14 cellular contexts compared by ENCODE assay signal in genomic region chr9:20659474-20659962, GRCh38. TPM values are rescaled to one million over a fixed set of nuclear protein-coding genes. Genes with fewer than 3 reads are reported as not detected.
DNase-seq lines count a peak whose midpoint lies in the region; ATAC-seq and TF ChIP-seq lines count a peak whose summit lies in the region.
"Had no signal": no experiment of that assay in that cellular context is flagged by ENCODE, and none has a peak within 500 bp of the region (broad histone marks: within the 10 kb centered on the region; RNA-seq: fewer than 3 reads in every experiment).

No MANE protein-coding gene starts in this region.

- peak overlapping the region; percentile 66 for H3K4me2 ChIP-seq in DND-41 (ENCODE audit: insufficient read depth, low read length)

- H3K27ac ChIP-seq in DND-41 (ENCODE audit: low read length) (peak overlapping the region; percentile 66), HL-60 (replicated peaks) (peak overlapping the region; percentile 68), mesodermal cell (ENCODE audit: low read depth, low read length, severe bottlenecking) (no peak overlapping the region)

- H3K9me3 ChIP-seq in DND-41 (ENCODE audit: insufficient read depth, low read length, severe bottlenecking) (no peaks in the 10 kb centered on the region), adipocyte (ENCODE audit: control insufficient read depth, low read length) (peaks cover 3% of the 10 kb centered on the region), mesodermal cell (ENCODE audit: control insufficient read depth, low read length) (no peaks in the 10 kb centered on the region)

- H4K20me1 ChIP-seq in DND-41 (ENCODE audit: insufficient read depth, low read length) = no peaks in the 10 kb centered on the region

- H3K79me2 ChIP-seq in DND-41 (ENCODE audit: insufficient read depth, low read length) = peaks cover 43% of the 10 kb centered on the region

- no peaks in the 10 kb centered on the region for H3K36me3 ChIP-seq in DND-41 (ENCODE audit: insufficient read depth, low read length)
- H3K36me3 ChIP-seq in adipocyte (ENCODE audit: control insufficient read depth, insufficient read depth, low read length, severe bottlenecking) = no peaks in the 10 kb centered on the region
- no peaks in the 10 kb centered on the region for H3K36me3 ChIP-seq in mesodermal cell (ENCODE audit: control insufficient read depth, insufficient read depth, low read length)

- no peak for TF ChIP-seq CTCF in DND-41 (IDR thresholded peaks at IDR 0.05; ENCODE audit: borderline replicate concordance, extremely low read depth, low read length, poor library complexity, severe bottlenecking)
- no peak for TF ChIP-seq CTCF in HL-60 (IDR thresholded peaks at IDR 0.05; ENCODE audit: insufficient read depth, low read length)

- no peak for ATAC-seq in DND-41 (ENCODE audit: insufficient read depth, low read depth)
- ATAC-seq in GM21786 (IDR thresholded peaks at IDR 0.05; ENCODE audit: unreplicated experiment) = no peak
- ATAC-seq in GM19023 (IDR thresholded peaks at IDR 0.05; ENCODE audit: unreplicated experiment) = no peak

- DNase-seq in DND-41 = no peak
- DNase-seq in HL-60 (ENCODE audit: low read depth in 1 of 2, low spot score in 1 of 2) = peak; percentile 27 to 36
- DNase-seq in adipocyte (ENCODE audit: low read depth) = no peak
- DNase-seq in NCI-H2196 treated with DMSO at 0.1 percent for 48 hours (lab: John Stamatoyannopoulos, UW; ENCODE audit: unreplicated experiment) = no peak
- DNase-seq in KBM-7 = no peak
- DNase-seq: activated CD4-positive, alpha-beta T cell treated with anti-CD3 and anti-CD28 coated beads for 48 hours; activated T-cell treated with anti-CD3 and anti-CD28 coated beads, Interleukin-2, amount 50 U/mL, for 72 hours; anterior cingulate cortex; EL; Kasumi-1; NCI-H2227 treated with DMSO at 0.1 percent for 48 hours had no signal

- 93 to 100% methylated on average over 2 of the region's 2 CpGs for WGBS in mesodermal cell (ENCODE audit: insufficient coverage in 2 of 2), 2 experiments

- H3K27me3 ChIP-seq in DND-41 (ENCODE audit: insufficient read depth, low read length, poor library complexity) (no peaks in the 10 kb centered on the region), HL-60 (ENCODE audit: insufficient read depth, poor library complexity, severe bottlenecking) (no peaks in the 10 kb centered on the region), adipocyte (replicated peaks; ENCODE audit: control insufficient read depth, insufficient read depth, low read length) (no peaks in the 10 kb centered on the region)

- peaks cover 41% of the 10 kb centered on the region for H3K4me1 ChIP-seq in DND-41 (ENCODE audit: insufficient read depth, low read length)
- no peaks in the 10 kb centered on the region for H3K4me1 ChIP-seq in adipocyte (ENCODE audit: control insufficient read depth, insufficient read depth, low read length)
- H3K4me1 ChIP-seq in mesodermal cell (ENCODE audit: control insufficient read depth, insufficient read depth, low read length, poor library complexity, severe bottlenecking) = no peaks in the 10 kb centered on the region

- H3K9ac ChIP-seq in DND-41 (ENCODE audit: low read depth, low read length) (peak overlapping the region; percentile 54), adipocyte (ENCODE audit: low read length) (no peak overlapping the region)

- H3K4me3 ChIP-seq in DND-41 (ENCODE audit: low read depth in 1 of 2, low read length in 2 of 2) (peak overlapping the region; percentile 25 to 68; a peak in 3 of 4 replicates), HL-60 (replicated peaks; ENCODE audit: insufficient read depth, low read length) (0 out of 2 replicates have a peak overlapping the region, but pooled peaks have one; percentile 50), adipocyte (ENCODE audit: low read length) (peak overlapping the region; percentile 79), mesodermal cell (ENCODE audit: extremely low read depth, insufficient read depth, low read length, poor library complexity, severe bottlenecking) (peak overlapping the region; percentile 52)

- in situ Hi-C loops in KBM-7 (cut with MboI; ENCODE audit: low pct_unique_long_range_greater_than_20kb, low sequenced_read_pairs) = no loop called here

- peak overlapping the region; percentile 76; the same call in 1 of the 2 replicates for H2AFZ ChIP-seq in DND-41 (ENCODE audit: low read depth, low read length)

RNA-seq across cellular contexts. Expression of gene FOCAD, which starts 24.5 kb away (rescaled TPM):
- polyA plus RNA-seq in mesodermal cell (2013, experiment 1 of 2) = 53.6 TPM
- 48.9 TPM for polyA plus RNA-seq in mesodermal cell (2013, experiment 2 of 2)

RNA-seq across cellular contexts. Expression of gene MLLT3, which starts 37.2 kb away (rescaled TPM):
- polyA plus RNA-seq in mesodermal cell (2013, experiment 1 of 2) = 59.9 TPM
- 87.2 TPM for polyA plus RNA-seq in mesodermal cell (2013, experiment 2 of 2)

Comparison
In these comparisons a context has a peak if more than half of its experiments do, and no peak if none do; other contexts are left out.
1. DNase-seq: peak in HL-60 (2 of 2); none in DND-41 (single experiment), adipocyte (single experiment), NCI-H2196 treated with DMSO at 0.1 percent for 48 hours (single experiment) and KBM-7 (single experiment).
2. Peak in every context shown above with its lines, with median percentiles within 50 percentile points of each other: H3K4me3 ChIP-seq.